ENCODE assay signal across 1 cellular context in the genomic region with DNA sequence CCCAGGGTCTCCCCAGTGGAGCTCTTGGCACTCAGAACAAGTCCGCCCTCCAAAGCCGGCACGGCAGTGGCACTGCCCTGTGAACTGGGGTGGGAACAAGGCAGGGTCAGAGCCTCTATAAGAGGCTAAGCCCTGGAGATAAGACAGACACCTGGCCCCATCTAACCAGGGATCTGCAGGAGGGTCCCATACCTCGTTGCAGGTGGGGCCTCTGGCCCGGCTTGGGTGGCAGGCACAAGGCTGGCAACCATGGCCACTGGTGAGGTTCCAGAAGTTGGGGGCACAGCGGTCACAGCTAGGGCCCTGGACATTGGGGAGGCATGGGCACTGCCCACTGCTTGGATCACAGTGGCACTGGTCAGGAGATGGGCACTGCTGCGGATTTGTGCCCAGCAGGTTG.
TF ChIP-seq lines count a peak whose summit lies in the region.

No MANE protein-coding gene starts in this region.

TF ChIP-seq in HEK293, 187 proteins besides CTCF, POLR2A, EP300 and RAD21 (continued from another document):
- TF ChIP-seq, protein P1, sequence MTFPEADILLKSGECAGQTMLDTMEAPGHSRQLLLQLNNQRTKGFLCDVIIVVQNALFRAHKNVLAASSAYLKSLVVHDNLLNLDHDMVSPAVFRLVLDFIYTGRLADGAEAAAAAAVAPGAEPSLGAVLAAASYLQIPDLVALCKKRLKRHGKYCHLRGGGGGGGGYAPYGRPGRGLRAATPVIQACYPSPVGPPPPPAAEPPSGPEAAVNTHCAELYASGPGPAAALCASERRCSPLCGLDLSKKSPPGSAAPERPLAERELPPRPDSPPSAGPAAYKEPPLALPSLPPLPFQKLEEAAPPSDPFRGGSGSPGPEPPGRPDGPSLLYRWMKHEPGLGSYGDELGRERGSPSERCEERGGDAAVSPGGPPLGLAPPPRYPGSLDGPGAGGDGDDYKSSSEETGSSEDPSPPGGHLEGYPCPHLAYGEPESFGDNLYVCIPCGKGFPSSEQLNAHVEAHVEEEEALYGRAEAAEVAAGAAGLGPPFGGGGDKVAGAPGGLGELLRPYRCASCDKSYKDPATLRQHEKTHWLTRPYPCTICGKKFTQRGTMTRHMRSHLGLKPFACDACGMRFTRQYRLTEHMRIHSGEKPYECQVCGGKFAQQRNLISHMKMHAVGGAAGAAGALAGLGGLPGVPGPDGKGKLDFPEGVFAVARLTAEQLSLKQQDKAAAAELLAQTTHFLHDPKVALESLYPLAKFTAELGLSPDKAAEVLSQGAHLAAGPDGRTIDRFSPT (tag by site-specific recombination; IDR thresholded peaks at IDR 0.05) = 0 out of 2 replicates have a peak, but pooled peaks have one; percentile 26
